1 cellular context compared by ENCODE assay signal in genomic region chr19:11597202-11598102, GRCh38.
A peak's percentile ranks its signal among the peaks of the same experiment; 100 is the strongest.
TF ChIP-seq lines count a peak whose summit lies in the region.

TSS of gene ZNF627 (plus strand) at chr19:11597483. CDS start at chr19:11597628, 145 bp downstream.

TF ChIP-seq in HEK293, 187 proteins besides CTCF, POLR2A, EP300 and RAD21 (continued from another document):
- TF ChIP-seq PBX3 (CRISPR knock-in tag; IDR thresholded peaks at IDR 0.05) (no peak), ZNF561 (tag by site-specific recombination; IDR thresholded peaks at IDR 0.05; ENCODE audit: borderline replicate concordance) (peak; percentile 96), ZNF223 (tag by site-specific recombination; IDR thresholded peaks at IDR 0.05) (0 out of 2 replicates have a peak, but pooled peaks have one; percentile 33), BCL11B (tag by site-specific recombination; IDR thresholded peaks at IDR 0.05; ENCODE audit: low read depth) (peak; percentile 84), ZNF76 (tag by site-specific recombination; IDR thresholded peaks at IDR 0.05; ENCODE audit: borderline replicate concordance, low read depth) (peak; percentile 61), GLIS1 (tag by site-specific recombination; IDR thresholded peaks at IDR 0.05) (peak; percentile 44; the same call in 1 of the 2 replicates), ZNF629 (tag by site-specific recombination; IDR thresholded peaks at IDR 0.05) (peak; percentile 93), ZNF692 (tag by site-specific recombination; IDR thresholded peaks at IDR 0.05) (peak; percentile 86), EGR2 (tag by site-specific recombination; IDR thresholded peaks at IDR 0.05; ENCODE audit: low read depth) (peak; percentile 10; the same call in 1 of the 2 replicates), SP7 (tag by site-specific recombination; IDR thresholded peaks at IDR 0.05) (peak; percentile 74; the same call in 1 of the 2 replicates), ZNF658 (tag by site-specific recombination; IDR thresholded peaks at IDR 0.05) (no peak), OSR2 (tag by site-specific recombination; IDR thresholded peaks at IDR 0.05) (no peak), ZNF768 (tag by site-specific recombination; IDR thresholded peaks at IDR 0.05) (no peak), YY1 (tag by site-specific recombination; IDR thresholded peaks at IDR 0.05) (peak; percentile 58; the same call in 1 of the 2 replicates), ZNF600 (tag by site-specific recombination; IDR thresholded peaks at IDR 0.05) (0 out of 2 replicates have a peak, but pooled peaks have one; percentile 26), PATZ1 (tag by site-specific recombination; IDR thresholded peaks at IDR 0.05) (peak; percentile 89; the same call in 1 of the 2 replicates), ZNF830 (tag by site-specific recombination; IDR thresholded peaks at IDR 0.05; ENCODE audit: low read depth) (no peak), ZSCAN4 (tag by site-specific recombination; IDR thresholded peaks at IDR 0.05) (0 out of 2 replicates have a peak, but pooled peaks have one; percentile 29), ZNF423 (tag by site-specific recombination; IDR thresholded peaks at IDR 0.05) (no peak), ZSCAN30 (tag by site-specific recombination; IDR thresholded peaks at IDR 0.05) (peak; percentile 86; the same call in 1 of the 2 replicates)
TF ChIP-seq in HEK293: peak in this region for 69.
